Comparison of ENCODE assay signal across 11 cellular contexts in genomic region chr3:119660474-119661150, GRCh38. TPM values are rescaled to one million over a fixed set of nuclear protein-coding genes. Genes with fewer than 3 reads are reported as not detected.
DNase-seq lines count a peak whose midpoint lies in the region; ATAC-seq and TF ChIP-seq lines count a peak whose summit lies in the region.
"Had no signal": no experiment of that assay in that cellular context is flagged by ENCODE, and none has a peak within 500 bp of the region (broad histone marks: within the 10 kb centered on the region; RNA-seq: fewer than 3 reads in every experiment).

Gene POPDC2, minus strand, starts transcription at chr3:119660589. Its CDS starts 166 bp downstream, at chr3:119660423.

- H3K27me3 ChIP-seq in MG63: no peaks in the 10 kb centered on the region

- H3K4me3 ChIP-seq in coronary artery: peak within 1 kb of the TSS; percentile 37
- no peak within 1 kb of the TSS for H3K4me3 ChIP-seq in mesodermal cell (ENCODE audit: extremely low read depth, insufficient read depth, low read length, poor library complexity, severe bottlenecking)
- no peak within 1 kb of the TSS for H3K4me3 ChIP-seq in MG63

- peaks cover 6% of the 10 kb centered on the region for H3K36me3 Mint-ChIP-seq in stimulated activated effector memory CD8-positive, alpha-beta T cell treated with anti-CD3 and anti-CD28 coated beads, Interleukin-12 subunit alpha, Interleukin-12 subunit beta, amount 100 ng/mL, for 72 hours

- H3K27ac Mint-ChIP-seq in stimulated activated effector memory CD8-positive, alpha-beta T cell treated with anti-CD3 and anti-CD28 coated beads, Interleukin-12 subunit alpha, Interleukin-12 subunit beta, amount 100 ng/mL, for 72 hours: peak within 1 kb of the TSS; percentile 54

- H3K36me3 ChIP-seq in mesodermal cell (ENCODE audit: control insufficient read depth, insufficient read depth, low read length) (no peaks in the 10 kb centered on the region), MG63 (no peaks in the 10 kb centered on the region)

- H3K27ac ChIP-seq in coronary artery (peak within 1 kb of the TSS; percentile 62 to 78), mesodermal cell (ENCODE audit: low read depth, low read length, severe bottlenecking) (peak within 1 kb of the TSS; percentile 62)

- no peak for ATAC-seq in stimulated activated effector memory CD8-positive, alpha-beta T cell treated with anti-CD3 and anti-CD28 coated beads, Interleukin-12 subunit alpha, Interleukin-12 subunit beta, amount 100 ng/mL, for 72 hours
- ATAC-seq in GM18907 (IDR thresholded peaks at IDR 0.05; ENCODE audit: unreplicated experiment): no peak
- ATAC-seq: left colon had no signal

- peaks cover 14% of the 10 kb centered on the region for H3K4me1 Mint-ChIP-seq in stimulated activated effector memory CD8-positive, alpha-beta T cell treated with anti-CD3 and anti-CD28 coated beads, Interleukin-12 subunit alpha, Interleukin-12 subunit beta, amount 100 ng/mL, for 72 hours

- no peaks in the 10 kb centered on the region for H3K9me3 Mint-ChIP-seq in stimulated activated effector memory CD8-positive, alpha-beta T cell treated with anti-CD3 and anti-CD28 coated beads, Interleukin-12 subunit alpha, Interleukin-12 subunit beta, amount 100 ng/mL, for 72 hours

- H3K9me3 ChIP-seq in mesodermal cell (ENCODE audit: control insufficient read depth, low read length): no peaks in the 10 kb centered on the region
- H3K9me3 ChIP-seq in MG63: no peaks in the 10 kb centered on the region

- WGBS in mesodermal cell (ENCODE audit: insufficient coverage in 2 of 2), 2 experiments: 85 to 94% methylated on average over 5 to 7 of the region's 8 CpGs

- H3K4me1 ChIP-seq in mesodermal cell (ENCODE audit: control insufficient read depth, insufficient read depth, low read length, poor library complexity, severe bottlenecking): peaks cover 4% of the 10 kb centered on the region

- H3K4me3 Mint-ChIP-seq in stimulated activated effector memory CD8-positive, alpha-beta T cell treated with anti-CD3 and anti-CD28 coated beads, Interleukin-12 subunit alpha, Interleukin-12 subunit beta, amount 100 ng/mL, for 72 hours: no peak within 1 kb of the TSS

- DNase-seq in G401 (ENCODE audit: low spot score): peak; percentile 35
- DNase-seq in coronary artery (ENCODE audit: low spot score): no peak
- DNase-seq in stimulated activated effector memory CD8-positive, alpha-beta T cell treated with anti-CD3 and anti-CD28 coated beads, Interleukin-12 subunit alpha, Interleukin-12 subunit beta, amount 100 ng/mL, for 72 hours (ENCODE audit: low spot score in 2 of 2): no peak
- no peak for DNase-seq in amniotic stem cell (lab: John Stamatoyannopoulos, UW)
- no peak for DNase-seq in NCI-H1436 treated with DMSO at 0.1 percent for 48 hours (lab: John Stamatoyannopoulos, UW)
- DNase-seq in MG63: no peak
- DNase-seq: effector CD4-positive, alpha-beta T cell; NCI-H2029 had no signal

- TF ChIP-seq CTCF in coronary artery (IDR thresholded peaks at IDR 0.05): no peak

- in situ Hi-C loops in G401 (cut with HindIII; ENCODE audit: low sequenced_read_pairs): no loop called here

RNA-seq across cellular contexts. Expression of gene POPDC2, which starts in this region (rescaled TPM):
- 0.06 TPM in 1 of 2 replicates, not detected in the other for total RNA-seq in G401 (2014; rRNA removed; shearing (Covaris generic))
- polyA plus RNA-seq in mesodermal cell (2013, experiment 1 of 2): 1.5 TPM
- 1.1 TPM for polyA plus RNA-seq in mesodermal cell (2013, experiment 2 of 2)
- total RNA-seq in MG63 (2014; rRNA removed; shearing (Covaris generic); ENCODE audit: low replicate concordance): 0.07 TPM in 1 of 2 replicates, not detected in the other

Comparison
In these comparisons a context has a peak if more than half of its experiments do, and no peak if none do; other contexts are left out.
1. Peak in DNase-seq in G401; RNA of the gene not detected or under 1 TPM.